8 cellular contexts compared by ENCODE assay signal in genomic region chr16:65070831-65071230, GRCh38. TPM values are rescaled to one million over a fixed set of nuclear protein-coding genes. Genes with fewer than 3 reads are reported as not detected.
DNase-seq lines count a peak whose midpoint lies in the region; ATAC-seq and TF ChIP-seq lines count a peak whose summit lies in the region.

No MANE protein-coding gene starts in this region.

- no peaks in the 10 kb centered on the region for H3K36me3 ChIP-seq in GM23248 (ENCODE audit: low read depth)

- H3K9me2 ChIP-seq in GM23248 (ENCODE audit: insufficient read depth): no peaks in the 10 kb centered on the region

- peaks cover 14% of the 10 kb centered on the region for H4K20me1 ChIP-seq in GM23248 (ENCODE audit: insufficient read depth)

- H3K4me1 ChIP-seq in GM23248 (ENCODE audit: insufficient read depth) (peaks cover 64% of the 10 kb centered on the region), right cardiac atrium (ENCODE audit: control insufficient read depth, insufficient read depth, low read length) (peaks cover 10% of the 10 kb centered on the region)

- H3K79me2 ChIP-seq in GM23248 (ENCODE audit: insufficient read depth): peaks cover 85% of the 10 kb centered on the region

- no peaks in the 10 kb centered on the region for H3K27me3 ChIP-seq in GM23248 (replicated peaks; ENCODE audit: insufficient read depth)
- H3K27me3 ChIP-seq in right cardiac atrium (ENCODE audit: control insufficient read depth, insufficient read depth): no peaks in the 10 kb centered on the region

- H3F3A ChIP-seq in GM23248 (ENCODE audit: insufficient read depth): peaks cover 71% of the 10 kb centered on the region

- peak overlapping the region; percentile 97 for H3K27ac ChIP-seq in GM23248
- peak overlapping the region; percentile 74 for H3K27ac ChIP-seq in right cardiac atrium (ENCODE audit: low read length)

- peak overlapping the region; percentile 57 for H3K4me2 ChIP-seq in GM23248 (ENCODE audit: unreplicated experiment)

- H2AFZ ChIP-seq in GM23248: no peak overlapping the region

- in situ Hi-C loops in GM23248 (cut with MboI): no loop called here

- WGBS in GM23248 (ENCODE audit: low coverage in 1 of 2, low lambda C conversion rate in 2 of 2, missing lambda C conversion rate in 2 of 2), 2 experiments: 10 to 18% methylated on average over 5 of the region's 5 CpGs
- WGBS in right cardiac atrium: 22% methylated on average over 5 of the region's 5 CpGs

- DNase-seq in GM23248: peak; percentile 98
- DNase-seq in amniotic stem cell (lab: John Stamatoyannopoulos, UW): peak; percentile 83
- peak; percentile 63 to 83 (median 78) for DNase-seq in right cardiac atrium
- DNase-seq in retinal pigment epithelial cell (ENCODE audit: low read depth): peak; percentile 89

- ATAC-seq in right cardiac atrium (peak; percentile 94 to 97), HG03045 (IDR thresholded peaks at IDR 0.05; ENCODE audit: unreplicated experiment) (no peak), HG03025 (IDR thresholded peaks at IDR 0.05; ENCODE audit: low FRiP score, unreplicated experiment) (no peak), GM19397 (IDR thresholded peaks at IDR 0.05; ENCODE audit: unreplicated experiment) (no peak), HG02884 (IDR thresholded peaks at IDR 0.05; ENCODE audit: unreplicated experiment) (no peak)

- TF ChIP-seq CTCF in retinal pigment epithelial cell (conservative IDR thresholded peaks at IDR 0.05; ENCODE audit: low read depth, low read length): no peak

- H3K4me3 ChIP-seq in GM23248 (peak overlapping the region; percentile 22), right cardiac atrium (ENCODE audit: low read length) (peak overlapping the region; percentile 44), retinal pigment epithelial cell (ENCODE audit: low read length) (no peak overlapping the region)

- H3K9me3 ChIP-seq in GM23248 (ENCODE audit: low read depth) (no peaks in the 10 kb centered on the region), right cardiac atrium (ENCODE audit: control insufficient read depth, low read length) (no peaks in the 10 kb centered on the region)

- intact Hi-C loops in right cardiac atrium (cut with DNase I): no loop called here

- H3K9ac ChIP-seq in GM23248: peak overlapping the region; percentile 65

RNA-seq across cellular contexts. Expression of gene CDH11, which starts 51.0 kb away (rescaled TPM):
- total RNA-seq in GM23248 (2014; rRNA removed; shearing (Covaris generic)): 525 and 931 TPM in 2 replicates
- polyA plus RNA-seq in GM23248 (2016; fragmentation: Nextera tagmentation; extraction: Ambion mirVana): 263 and 264 TPM in 2 replicates
- total RNA-seq in right cardiac atrium: 10 to 100 TPM; 16.6 to 36.9 (median 26.3) TPM
- polyA plus RNA-seq in right cardiac atrium: 2.2 TPM

Comparison
In these comparisons a context has a peak if more than half of its experiments do, and no peak if none do; other contexts are left out.
1. ATAC-seq: peak in right cardiac atrium (2 of 2); none in HG03045 (single experiment), HG03025 (single experiment), GM19397 (single experiment) and HG02884 (single experiment).
2. RNA of gene CDH11, which starts 51.0 kb away (total RNA-seq): 525 to 931 TPM in GM23248; 16.6 to 36.9 TPM in right cardiac atrium; every median in the first group is over 10 times any median in the second.
3. Peak in every context shown above with its lines, with median percentiles within 50 percentile points of each other: DNase-seq.